In genomic region chr6:43877463-43878126, GRCh38 we compare ENCODE assay signal across 15 cellular contexts.
"Had no signal": no experiment of that assay in that cellular context is flagged by ENCODE, and none has a peak within 500 bp of the region (broad histone marks: within the 10 kb centered on the region; RNA-seq: fewer than 3 reads in every experiment).

No MANE protein-coding gene starts in this region.

- H3K4me1 Mint-ChIP-seq: naive thymus-derived CD4-positive, alpha-beta T cell had no signal

- H3K27ac ChIP-seq: colonic mucosa, esophagus muscularis mucosa, prostate gland, suprapubic skin, upper lobe of left lung had no signal

- ATAC-seq: activated CD8-positive, alpha-beta T cell treated with anti-CD3 and anti-CD28 coated beads for 36 hours; left colon; mucosa of descending colon; naive thymus-derived CD4-positive, alpha-beta T cell; stimulated activated naive CD8-positive, alpha-beta T cell treated with anti-CD3 and anti-CD28 coated beads, Interleukin-15, Interleukin-2, amounts not matched to agents 100 U/mL and 50 U/mL, for 24 hours had no signal

- H3K4me3 Mint-ChIP-seq: activated CD8-positive, alpha-beta T cell treated with anti-CD3 and anti-CD28 coated beads for 36 hours; activated naive CD8-positive, alpha-beta T cell; naive thymus-derived CD4-positive, alpha-beta T cell had no signal

- H3K36me3 ChIP-seq: colonic mucosa, esophagus muscularis mucosa, prostate gland, suprapubic skin, upper lobe of left lung had no signal

- DNase-seq: activated CD8-positive, alpha-beta T cell treated with anti-CD3 and anti-CD28 coated beads for 36 hours; activated gamma-delta T cell; activated T-cell treated with anti-CD3 and anti-CD28 coated beads, Interleukin-2, amount 50 U/mL, for 48 hours; amniotic stem cell; colonic mucosa; left colon; mucosa of descending colon; naive thymus-derived CD4-positive, alpha-beta T cell; nucleus accumbens; stimulated activated naive CD8-positive, alpha-beta T cell treated with anti-CD3 and anti-CD28 coated beads, Interleukin-15, Interleukin-2, amounts not matched to agents 100 U/mL and 50 U/mL, for 24 hours; upper lobe of left lung had no signal

- H3K36me3 Mint-ChIP-seq: activated naive CD8-positive, alpha-beta T cell; naive thymus-derived CD4-positive, alpha-beta T cell had no signal

- H3K4me1 ChIP-seq: colonic mucosa, esophagus muscularis mucosa, prostate gland, upper lobe of left lung had no signal

- H3K27me3 Mint-ChIP-seq: activated CD8-positive, alpha-beta T cell treated with anti-CD3 and anti-CD28 coated beads for 36 hours; activated naive CD8-positive, alpha-beta T cell; naive thymus-derived CD4-positive, alpha-beta T cell had no signal

- H3K4me3 ChIP-seq: colonic mucosa, esophagus muscularis mucosa, mucosa of descending colon, prostate gland, suprapubic skin, upper lobe of left lung had no signal

- H3K9me3 ChIP-seq: colonic mucosa, esophagus muscularis mucosa, mucosa of descending colon, prostate gland, suprapubic skin, upper lobe of left lung had no signal

- H3K9me3 Mint-ChIP-seq: activated CD8-positive, alpha-beta T cell treated with anti-CD3 and anti-CD28 coated beads for 36 hours; naive thymus-derived CD4-positive, alpha-beta T cell had no signal

- H3K27me3 ChIP-seq: colonic mucosa, esophagus muscularis mucosa, suprapubic skin, upper lobe of left lung had no signal

- H3K27ac Mint-ChIP-seq: activated CD8-positive, alpha-beta T cell treated with anti-CD3 and anti-CD28 coated beads for 36 hours; activated naive CD8-positive, alpha-beta T cell; naive thymus-derived CD4-positive, alpha-beta T cell had no signal
